6 cellular contexts compared by ENCODE assay signal in the genomic region with DNA sequence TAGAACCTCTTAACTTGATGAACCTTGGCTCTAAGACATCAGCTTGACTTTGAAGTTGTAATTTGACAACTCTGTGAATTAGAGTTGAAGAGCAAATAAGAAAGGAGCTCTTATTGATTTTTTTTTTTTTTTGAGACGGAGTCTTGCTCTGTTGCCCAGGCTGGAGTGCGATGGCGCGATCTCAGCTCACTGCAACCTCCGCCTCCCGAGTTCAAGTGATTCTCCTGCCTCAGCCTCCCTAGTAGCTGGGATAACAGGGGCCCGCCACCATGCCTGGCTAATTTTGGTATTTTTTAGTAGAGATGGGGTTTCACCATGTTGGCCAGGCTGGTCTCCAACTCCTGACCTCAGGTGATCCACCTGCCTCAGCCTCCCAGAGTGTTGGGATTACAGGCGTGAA.
A peak's percentile ranks its signal among the peaks of the same experiment; 100 is the strongest.
DNase-seq lines count a peak whose midpoint lies in the region; ATAC-seq, FAIRE-seq and TF ChIP-seq lines count a peak whose summit lies in the region.
"Not testable (repeated sequence)": the region's sequence is repeated elsewhere in the genome, so short reads cannot be mapped to it uniquely, and the experiment has no call there.

No MANE protein-coding gene starts in this region.

- BruUV-seq in HepG2 (replicated peaks; lab: Mats Ljungman, UMichigan) = not testable (repeated sequence)

- POLR2A ChIA-PET in HEK293 (lab: Yijun Ruan, JAX); WTC11 (lab: Charles Lee); HepG2 (lab: Yijun Ruan, JAX): not testable (repeated sequence)

- not testable (repeated sequence) for H3K4me3 ChIP-seq in DND-41 (ENCODE audit: low read depth in 1 of 2, low read length in 2 of 2); GM23338; HEK293 (ENCODE audit: low read depth, low read length); HepG2 (replicated peaks in 1 of 3; ENCODE audit: insufficient read depth in 1 of 3, low read depth in 2 of 3, low read length in 3 of 3)

- not testable (repeated sequence) for H2AFZ ChIP-seq in DND-41 (ENCODE audit: low read depth, low read length); GM23338; HepG2 (ENCODE audit: low read length)

- not testable (repeated sequence) for H3K4me3 Mint-ChIP-seq in GM23338, WTC11

- 96% methylated on average over 8 of the region's 8 CpGs for WGBS in HepG2 (ENCODE audit: low lambda C conversion rate)

- not testable (repeated sequence) for TF ChIP-seq POLR2A in HepG2 (IDR thresholded peaks at IDR 0.05; ENCODE audit: insufficient read depth in 1 of 2, low read depth in 2 of 2, low read length in 2 of 2)

- CTCF ChIA-PET in HEK293 (lab: Yijun Ruan, JAX) (interaction anchor here (0.6 to 1.9 kb wide), 17 partner anchors 9 to 1155 kb away, joined by 3 to 9 read pairs (median 3); no protein-coding TSS in a partner anchor), WTC11 (lab: Charles Lee) (interaction anchor here (0.6 to 3.6 kb wide), 6 partner anchors 23 to 341 kb away, joined by 3 to 12 read pairs (median 6); no protein-coding TSS in a partner anchor)
- CTCF ChIA-PET in HepG2 (lab: Yijun Ruan, JAX; ENCODE audit: low intra/inter-chr PET ratio, low total read pairs) = not testable (repeated sequence)

- not testable (repeated sequence) for TF ChIP-seq CTCF in 22Rv1 (IDR thresholded peaks at IDR 0.05); DND-41 (IDR thresholded peaks at IDR 0.05; ENCODE audit: borderline replicate concordance, extremely low read depth, low read length, poor library complexity, severe bottlenecking); GM23338 (conservative IDR thresholded peaks at IDR 0.05; ENCODE audit: low read depth in 2 of 2); HEK293 (tag by site-specific recombination; IDR thresholded peaks at IDR 0.05); WTC11 (IDR thresholded peaks at IDR 0.05); HepG2 (CRISPR knock-in tag; IDR thresholded peaks at IDR 0.05)

- not testable (repeated sequence) for TF ChIP-seq RAD21 in HepG2 (CRISPR knock-in tag; IDR thresholded peaks at IDR 0.05)

- peak overlapping the region; percentile 53 for H3K9ac ChIP-seq in DND-41 (ENCODE audit: low read depth, low read length)
- not testable (repeated sequence) for H3K9ac ChIP-seq in HepG2 (ENCODE audit: insufficient read depth, low read depth, low read length)

- H3K36me3 ChIP-seq in DND-41 (ENCODE audit: insufficient read depth, low read length) (peaks cover 15% of the 10 kb centered on the region), HEK293 (ENCODE audit: control insufficient read depth in 2 of 2, insufficient read depth in 1 of 2, low read length in 2 of 2) (peaks cover 0 to 12% of the 10 kb centered on the region in 2 experiments; a peak in 1 of 3 replicates), HepG2 (replicated peaks in 1 of 2; ENCODE audit: control insufficient read depth in 1 of 2, insufficient read depth in 2 of 2, low read length in 2 of 2) (peaks cover 5 to 12% of the 10 kb centered on the region in 2 experiments; a peak in 4 of 5 replicates)
- H3K36me3 ChIP-seq in GM23338 (ENCODE audit: insufficient read depth) = not testable (repeated sequence)

- not testable (repeated sequence) for H3K27me3 ChIP-seq in DND-41 (ENCODE audit: insufficient read depth, low read length, poor library complexity); GM23338 (ENCODE audit: insufficient read depth); HepG2 (ENCODE audit: control insufficient read depth in 1 of 2, insufficient read depth in 2 of 2, low read length in 2 of 2)

- H3K9me3 ChIP-seq in DND-41 (ENCODE audit: insufficient read depth, low read length, severe bottlenecking); HEK293 (ENCODE audit: control insufficient read depth, insufficient read depth, low read depth, low read length); HepG2 (ENCODE audit: low read length): not testable (repeated sequence)

- H3K4me1 Mint-ChIP-seq in GM23338 = peaks cover 19% of the 10 kb centered on the region
- peaks cover 33% of the 10 kb centered on the region for H3K4me1 Mint-ChIP-seq in WTC11

- TF ChIP-seq EP300 in HepG2 (IDR thresholded peaks at IDR 0.05; ENCODE audit: low read depth in 2 of 2, low read length in 2 of 2); HepG2 (CRISPR knock-in tag; IDR thresholded peaks at IDR 0.05; ENCODE audit: borderline replicate concordance): not testable (repeated sequence)

- H3K79me2 ChIP-seq in DND-41 (ENCODE audit: insufficient read depth, low read length); GM23338 (replicated peaks; ENCODE audit: insufficient read depth); HepG2 (ENCODE audit: insufficient read depth, low read length): not testable (repeated sequence)

- H4K20me1 ChIP-seq in DND-41 (ENCODE audit: insufficient read depth, low read length); GM23338 (replicated peaks; ENCODE audit: insufficient read depth); HepG2 (ENCODE audit: insufficient read depth, low read length): not testable (repeated sequence)

- not testable (repeated sequence) for H3K27me3 Mint-ChIP-seq in GM23338 (ENCODE audit: insufficient read depth, low read depth, poor library complexity); WTC11 (ENCODE audit: low read depth)

- H3K36me3 Mint-ChIP-seq in GM23338 (ENCODE audit: low read depth); WTC11: not testable (repeated sequence)

- H3K4me2 ChIP-seq in DND-41 (ENCODE audit: insufficient read depth, low read length); HepG2 (ENCODE audit: low read depth, low read length): not testable (repeated sequence)
- 0 out of 2 replicates have a peak overlapping the region, but pooled peaks have one; percentile 20 for H3K4me2 ChIP-seq in GM23338

- H3K4me1 ChIP-seq in DND-41 (ENCODE audit: insufficient read depth, low read length) (peaks cover 56% of the 10 kb centered on the region), HEK293 (ENCODE audit: control insufficient read depth, insufficient read depth, low read length) (peaks cover 20% of the 10 kb centered on the region), HepG2 (ENCODE audit: insufficient read depth, low read length) (peaks cover 26% of the 10 kb centered on the region)
- H3K4me1 ChIP-seq in GM23338 (ENCODE audit: insufficient read depth) = not testable (repeated sequence)

- not testable (repeated sequence) for H3K9me2 ChIP-seq in GM23338 (ENCODE audit: insufficient read depth)

- peak overlapping the region; percentile 82 for H3K27ac ChIP-seq in 22Rv1
- H3K27ac ChIP-seq in DND-41 (ENCODE audit: low read length) = peak overlapping the region; percentile 87
- H3K27ac ChIP-seq in GM23338 (ENCODE audit: low read depth); HEK293 (ENCODE audit: extremely low read depth, low read depth, low read length); HepG2 (ENCODE audit: extremely low read length, insufficient read depth, low read length): not testable (repeated sequence)

- not testable (repeated sequence) for H3F3A ChIP-seq in GM23338 (replicated peaks; ENCODE audit: low read depth)

- not testable (repeated sequence) for DNase-seq in DND-41; GM23338 (ENCODE audit: low spot score); WTC11 (ENCODE audit: low spot score); HepG2 (ENCODE audit: low spot score)

- not testable (repeated sequence) for H3K27ac Mint-ChIP-seq in GM23338, WTC11

- FAIRE-seq in HepG2 (lab: Jason Lieb, UNC) = not testable (repeated sequence)

- in situ Hi-C loops in HepG2 (cut with HindIII; ENCODE audit: extremely low pct_ligation_motif_present, low pct_unique_long_range_greater_than_20kb) = not testable (repeated sequence)

- H3K9me3 Mint-ChIP-seq in GM23338, WTC11: not testable (repeated sequence)

- ATAC-seq in DND-41 (ENCODE audit: insufficient read depth, low read depth); GM23338; WTC11; HepG2: not testable (repeated sequence)

- intact Hi-C loops in HepG2 (cut with micrococcal nuclease; ENCODE audit: unreplicated experiment) = loop anchor here (5.0 to 10.0 kb wide), 3 partner anchors 286 to 1366 kb away; a partner anchor contains a TSS

TF ChIP-seq in HEK293, 187 proteins besides CTCF, POLR2A, EP300 and RAD21:
- TF ChIP-seq ZNF121 (tag by site-specific recombination; IDR thresholded peaks at IDR 0.05) = peak; percentile 38; the same call in 1 of the 2 replicates

TF ChIP-seq in WTC11, 78 proteins besides CTCF, POLR2A, EP300 and RAD21:
- peak; percentile 60; the same call in 1 of the 2 replicates for TF ChIP-seq ZNF121 (CRISPR knock-in tag; IDR thresholded peaks at IDR 0.05)

TF ChIP-seq in HepG2, 621 proteins besides CTCF, POLR2A, EP300 and RAD21:
- TF ChIP-seq ZNF121 (CRISPR knock-in tag; IDR thresholded peaks at IDR 0.05) (peak; percentile 56), ONECUT2 (CRISPR knock-in tag; IDR thresholded peaks at IDR 0.05) (0 out of 2 replicates have a peak, but pooled peaks have one; percentile 21)
TF ChIP-seq in HepG2: peak in this region for 2; not testable (repeated sequence) for 619.
